Comparison of ENCODE assay signal across 8 cellular contexts in genomic region chr1:236522937-236523703, GRCh38. TPM values are rescaled to one million over a fixed set of nuclear protein-coding genes. Genes with fewer than 3 reads are reported as not detected.
DNase-seq lines count a peak whose midpoint lies in the region; ATAC-seq, FAIRE-seq and TF ChIP-seq lines count a peak whose summit lies in the region.

No MANE protein-coding gene starts in this region.

- no peaks in the 10 kb centered on the region for H4K20me1 ChIP-seq in K562 (replicated peaks; ENCODE audit: control insufficient read depth, insufficient read depth, low read length)

- peaks cover 16% of the 10 kb centered on the region for H3K36me3 ChIP-seq in K562 (ENCODE audit: control insufficient read depth, insufficient read depth, low read length)

- peaks cover 19 to 32% of the 10 kb centered on the region in 2 donors for H3K4me1 Mint-ChIP-seq in immature natural killer cell
- H3K4me1 Mint-ChIP-seq in stimulated activated memory B cell treated with anti-CD40 and anti-IgM and Interleukin-4, amounts not matched to agents 10 μg/mL and 1 μg/mL and 100 μg/mL, for 72 hours, result peaks cover 11% of the 10 kb centered on the region

- peaks cover 11 to 15% (median 15%) of the 10 kb centered on the region in 3 donors for H3K36me3 Mint-ChIP-seq in immature natural killer cell
- H3K36me3 Mint-ChIP-seq in stimulated activated memory B cell treated with anti-CD40 and anti-IgM and Interleukin-4, amounts not matched to agents 10 μg/mL and 1 μg/mL and 100 μg/mL, for 72 hours, result peaks cover 16% of the 10 kb centered on the region

- H3K4me2 ChIP-seq in K562 (ENCODE audit: insufficient read depth, low read length), result peak overlapping the region; percentile 95

- TF ChIP-seq CTCF in HL-60 (IDR thresholded peaks at IDR 0.05; ENCODE audit: insufficient read depth, low read length), result no peak
- no peak for TF ChIP-seq CTCF in K562 (IDR thresholded peaks at IDR 0.05 in 2 of 3, conservative IDR thresholded peaks at IDR 0.05 in 1 of 3; ENCODE audit: insufficient read depth in 2 of 3, low read depth in 1 of 3, low read length in 3 of 3)

- in situ Hi-C loops in G401 (cut with HindIII; ENCODE audit: low sequenced_read_pairs) (no loop called here), K562 (cut with MboI) (no loop called here)

- ATAC-seq in K562 (peak; percentile 25), GM18519 (IDR thresholded peaks at IDR 0.05; ENCODE audit: low FRiP score, unreplicated experiment) (no peak), HG03378 (IDR thresholded peaks at IDR 0.05; ENCODE audit: unreplicated experiment) (no peak)
- peak; percentile 20 for ATAC-seq in stimulated activated memory B cell treated with anti-CD40 and anti-IgM and Interleukin-4, amounts not matched to agents 10 μg/mL and 1 μg/mL and 100 μg/mL, for 72 hours

- H3K79me2 ChIP-seq in K562 (ENCODE audit: control insufficient read depth, insufficient read depth, low read length), result peaks cover 22% of the 10 kb centered on the region

- H3K27me3 ChIP-seq in HL-60 (ENCODE audit: insufficient read depth, poor library complexity, severe bottlenecking) (no peaks in the 10 kb centered on the region), K562 (ENCODE audit: control insufficient read depth in 2 of 2, insufficient read depth in 2 of 2, low read length in 2 of 2) (no peaks in the 10 kb centered on the region)

- H3K27ac Mint-ChIP-seq in immature natural killer cell, result peak overlapping the region; percentile 93 to 97 (median 96)
- H3K27ac Mint-ChIP-seq in stimulated activated memory B cell treated with anti-CD40 and anti-IgM and Interleukin-4, amounts not matched to agents 10 μg/mL and 1 μg/mL and 100 μg/mL, for 72 hours, result peak overlapping the region; percentile 94

- BruUV-seq in K562 (replicated peaks; lab: Mats Ljungman, UMichigan), result no TSS peak

- POLR2A ChIA-PET in K562 (lab: Yijun Ruan, JAX), result interaction anchor here (0.6 to 1.1 kb wide), 6 partner anchors 13 to 423 kb away, joined by 3 to 4 read pairs (median 3); no protein-coding TSS in a partner anchor

- H3K9ac ChIP-seq in K562 (ENCODE audit: insufficient read depth in 1 of 2, low read depth in 2 of 2, low read length in 2 of 2), result peak overlapping the region; percentile 85 to 96

- H3K4me3 ChIP-seq in HL-60 (replicated peaks; ENCODE audit: insufficient read depth, low read length), result peak overlapping the region; percentile 100
- peak overlapping the region; percentile 91 for H3K4me3 ChIP-seq in K562

- peak overlapping the region; percentile 96 to 99 (median 98) for H3K4me3 Mint-ChIP-seq in immature natural killer cell
- H3K4me3 Mint-ChIP-seq in stimulated activated memory B cell treated with anti-CD40 and anti-IgM and Interleukin-4, amounts not matched to agents 10 μg/mL and 1 μg/mL and 100 μg/mL, for 72 hours, result peak overlapping the region; percentile 96

- peaks cover 5 to 16% (median 8%) of the 10 kb centered on the region in 3 donors for H3K27me3 Mint-ChIP-seq in immature natural killer cell (ENCODE audit: low read depth in 3 of 3)
- no peaks in the 10 kb centered on the region for H3K27me3 Mint-ChIP-seq in stimulated activated memory B cell treated with anti-CD40 and anti-IgM and Interleukin-4, amounts not matched to agents 10 μg/mL and 1 μg/mL and 100 μg/mL, for 72 hours

- no peak for TF ChIP-seq POLR2A in K562 (conservative IDR thresholded peaks at IDR 0.05)

- peaks cover 6 to 13% of the 10 kb centered on the region in 2 experiments; a peak in 4 of 5 replicates for H3K4me1 ChIP-seq in K562 (replicated peaks in 1 of 2; ENCODE audit: control insufficient read depth in 2 of 2, insufficient read depth in 2 of 2, low read length in 2 of 2)

- no peak for TF ChIP-seq EP300 in K562 (IDR thresholded peaks at IDR 0.05; ENCODE audit: low read length)

- intact Hi-C loops in K562 (cut with micrococcal nuclease), result no loop called here

- H2AFZ ChIP-seq in K562 (ENCODE audit: low read depth, low read length), result peak overlapping the region; percentile 97

- CTCF ChIA-PET in K562 (lab: Yijun Ruan, JAX; ENCODE audit: low intra/inter-chr PET ratio), result no interaction called here

- no peak for FAIRE-seq in K562 (lab: Jason Lieb, UNC)

- no peaks in the 10 kb centered on the region for H3K9me3 ChIP-seq in K562 (replicated peaks; ENCODE audit: control insufficient read depth, insufficient read depth, low read depth, low read length)

- no peaks in the 10 kb centered on the region for H3K9me1 ChIP-seq in K562 (ENCODE audit: control insufficient read depth, insufficient read depth, low read length)

- DNase-seq in G401 (ENCODE audit: low spot score) (peak; percentile 43), HL-60 (ENCODE audit: low read depth in 1 of 2, low spot score in 1 of 2) (no peak), K562 (ENCODE audit: extremely low read depth in 1 of 4, low spot score in 3 of 4) (peak in 1 of 4 experiments; percentile 22), immature natural killer cell (no peak), AML-193 (lab: John Stamatoyannopoulos, UW) (no peak)

- H3K27ac ChIP-seq in HL-60 (replicated peaks), result peak overlapping the region; percentile 73
- peak overlapping the region; percentile 79 for H3K27ac ChIP-seq in K562 (ENCODE audit: extremely low read depth, low read depth, low read length)

- TF ChIP-seq RAD21 in K562 (CRISPR knock-in tag; conservative IDR thresholded peaks at IDR 0.05 in 1 of 2, IDR thresholded peaks at IDR 0.05 in 1 of 2), result no peak

- H3K9me3 Mint-ChIP-seq in immature natural killer cell, result no peaks in the 10 kb centered on the region
- no peaks in the 10 kb centered on the region for H3K9me3 Mint-ChIP-seq in stimulated activated memory B cell treated with anti-CD40 and anti-IgM and Interleukin-4, amounts not matched to agents 10 μg/mL and 1 μg/mL and 100 μg/mL, for 72 hours

- 72% methylated on average over 26 of the region's 26 CpGs for WGBS in K562 (ENCODE audit: insufficient coverage, low coverage, missing lambda C conversion rate)

TF ChIP-seq in K562, 482 proteins besides CTCF, POLR2A, EP300 and RAD21 (continues in another document):
- TF ChIP-seq ZNF239 (CRISPR knock-in tag; IDR thresholded peaks at IDR 0.05), result no peak
- TF ChIP-seq E2F4 (CRISPR knock-in tag; IDR thresholded peaks at IDR 0.05; ENCODE audit: low read depth), result peak; percentile 52; the same call in 1 of the 2 replicates
- TF ChIP-seq ZNF133 (CRISPR knock-in tag; IDR thresholded peaks at IDR 0.05), result no peak
- TF ChIP-seq ELF4 (CRISPR knock-in tag; IDR thresholded peaks at IDR 0.05), result no peak
- 0 out of 2 replicates have a peak, but pooled peaks have one; percentile 71 for TF ChIP-seq HDGF (IDR thresholded peaks at IDR 0.05)
- TF ChIP-seq NR3C1 (CRISPR knock-in tag; IDR thresholded peaks at IDR 0.05), result no peak
- no peak for TF ChIP-seq POLR2B (IDR thresholded peaks at IDR 0.05; ENCODE audit: low read depth, partially characterized antibody)
- TF ChIP-seq RBM22 (IDR thresholded peaks at IDR 0.05; ENCODE audit: low read depth, low read length, poor library complexity, severe bottlenecking), result no peak

RNA-seq across cellular contexts. Expression of gene LGALS8, which starts 0.7 kb away (rescaled TPM):
- total RNA-seq in G401 (2014; rRNA removed; shearing (Covaris generic)), result 26.2 and 32.0 TPM in 2 replicates
- 123 and 174 TPM in 2 replicates for total RNA-seq in K562 (2011; cell fraction: chromatin; rRNA removed; ENCODE audit: low replicate concordance)
- total RNA-seq in K562 (2011; cell fraction: nucleolus; rRNA removed), result 65.5 and 71.3 TPM in 2 replicates
- 91.4 and 121 TPM in 2 replicates for total RNA-seq in K562 (2011; cell fraction: nucleoplasm; rRNA removed)
- total RNA-seq in K562 (2014; rRNA removed) (47.4 and 57.4 TPM in 2 replicates), K562 (2014; rRNA removed; fragmentation: Illumina TruSeq; extraction: Trizol) (69.1 and 93.7 TPM in 2 replicates), K562 (2015; rRNA removed; fragmentation: Illumina TruSeq; extraction: Trizol) (66.6 and 74.1 TPM in 2 replicates), K562 (2021) (53.5 and 59.1 TPM in 2 replicates)
- polyA plus RNA-seq in K562 (2011; rRNA removed) (65.2 and 70.3 TPM in 2 replicates), K562 (2014; fragmentation: Illumina TruSeq; extraction: Trizol) (69.4 and 79.8 TPM in 2 replicates), K562 (2014; fragmentation: Nextera tagmentation; extraction: Ambion mirVana) (10 to 100 TPM; 62.7 to 87.7 TPM), K562 (2014; rRNA removed) (71.0 and 82.8 TPM in 2 replicates), immature natural killer cell (10 to 100 TPM; 24.9 to 43.6 (median 26.6) TPM)
- 20.6 and 40.3 TPM in 2 replicates for polyA plus RNA-seq in K562 (2011; cell fraction: cytosol; rRNA removed)
- 190 and 230 TPM in 2 replicates for polyA plus RNA-seq in K562 (2011; cell fraction: nucleus; rRNA removed)
- polyA plus RNA-seq in K562 (2012), result 66.1 and 79.9 TPM in 2 replicates
- 67.2 and 83.5 TPM in 2 replicates for polyA minus RNA-seq in K562 (2011; rRNA and poly(A)+ RNA removed)
- polyA minus RNA-seq in K562 (2011; cell fraction: cytosol; rRNA and poly(A)+ RNA removed), result 24.7 and 31.0 TPM in 2 replicates
- polyA minus RNA-seq in K562 (2011; cell fraction: nucleus; rRNA and poly(A)+ RNA removed), result 64.2 and 87.4 TPM in 2 replicates

Comparison
In these comparisons a context has a peak if more than half of its experiments do, and no peak if none do; other contexts are left out.
1. ATAC-seq: peak in K562 (single experiment) and stimulated activated memory B cell treated with anti-CD40 and anti-IgM and Interleukin-4, amounts not matched to agents 10 μg/mL and 1 μg/mL and 100 μg/mL, for 72 hours (single experiment); none in GM18519 (single experiment) and HG03378 (single experiment).